In genomic region chr4:113113151-113113550, GRCh38 we compare ENCODE assay signal across 13 cellular contexts.
DNase-seq lines count a peak whose midpoint lies in the region; ATAC-seq and TF ChIP-seq lines count a peak whose summit lies in the region.
"Had no signal": no experiment of that assay in that cellular context is flagged by ENCODE, and none has a peak within 500 bp of the region (broad histone marks: within the 10 kb centered on the region; RNA-seq: fewer than 3 reads in every experiment).

No MANE protein-coding gene starts in this region.

- DNase-seq in NCI-H510A treated with DMSO at 0.1 percent for 48 hours (lab: John Stamatoyannopoulos, UW) = peak; percentile 27
- DNase-seq in NCI-H510A (lab: John Stamatoyannopoulos, UW) = no peak
- peak; percentile 11 for DNase-seq in WERI-Rb-1
- no peak for DNase-seq in nephron progenitor cell
- no peak for DNase-seq in type B pancreatic cell (ENCODE audit: extremely low spot score, unreplicated experiment)
- no peak for DNase-seq in stimulated activated CD4-positive, alpha-beta T cell treated with anti-CD3 and anti-CD28 coated beads, Interleukin-4, amount 100 ng/mL, for 4 hours
- DNase-seq: 8988T; CD4-positive, CD25-positive, alpha-beta regulatory T cell; HCEC 1CT; HFFc6 had no signal

- ATAC-seq in HG03280 (IDR thresholded peaks at IDR 0.05; ENCODE audit: unreplicated experiment) = no peak

- no peaks in the 10 kb centered on the region for H3K27me3 ChIP-seq in WERI-Rb-1 (ENCODE audit: insufficient read depth, low read depth, severe bottlenecking)
- H3K27me3 ChIP-seq: BLaER1 treated with 17β-estradiol and CSF1 and Interleukin-3, amounts not matched to agents 10 nM and 100 nM had no signal

- no peaks in the 10 kb centered on the region for H3K36me3 ChIP-seq in WERI-Rb-1
- H3K36me3 ChIP-seq: BLaER1 treated with 17β-estradiol and CSF1 and Interleukin-3, amounts not matched to agents 10 nM and 100 nM had no signal

- H3K4me3 Mint-ChIP-seq in nephron progenitor cell = peak overlapping the region; percentile 44
- no peak overlapping the region for H3K4me3 Mint-ChIP-seq in type B pancreatic cell
- H3K4me3 Mint-ChIP-seq: CD4-positive, CD25-positive, alpha-beta regulatory T cell; HFFc6 had no signal

- H3K4me1 Mint-ChIP-seq in nephron progenitor cell = peaks cover 90% of the 10 kb centered on the region
- H3K4me1 Mint-ChIP-seq in type B pancreatic cell (ENCODE audit: unreplicated experiment) = peaks cover 25% of the 10 kb centered on the region
- H3K4me1 Mint-ChIP-seq: CD4-positive, CD25-positive, alpha-beta regulatory T cell had no signal

- no peak overlapping the region for H3K27ac ChIP-seq in WERI-Rb-1
- H3K27ac ChIP-seq: BLaER1 treated with 17β-estradiol and CSF1 and Interleukin-3, amounts not matched to agents 10 nM and 100 nM; HL-60 had no signal

- TF ChIP-seq CTCF in WERI-Rb-1 (IDR thresholded peaks at IDR 0.05; ENCODE audit: low read depth, low read length) (no peak), nephron progenitor cell (IDR thresholded peaks at IDR 0.05) (no peak), type B pancreatic cell (conservative IDR thresholded peaks at IDR 0.05) (no peak)

- H3K36me3 Mint-ChIP-seq in nephron progenitor cell (ENCODE audit: low read depth) (no peaks in the 10 kb centered on the region), type B pancreatic cell (no peaks in the 10 kb centered on the region)
- H3K36me3 Mint-ChIP-seq: CD4-positive, CD25-positive, alpha-beta regulatory T cell had no signal

- H3K9me3 ChIP-seq in WERI-Rb-1 (ENCODE audit: severe bottlenecking) = no peaks in the 10 kb centered on the region
- H3K9me3 ChIP-seq: BLaER1 treated with 17β-estradiol and CSF1 and Interleukin-3, amounts not matched to agents 10 nM and 100 nM had no signal

- H3K27ac Mint-ChIP-seq in nephron progenitor cell = peak overlapping the region; percentile 52
- no peak overlapping the region for H3K27ac Mint-ChIP-seq in type B pancreatic cell
- H3K27ac Mint-ChIP-seq: CD4-positive, CD25-positive, alpha-beta regulatory T cell; HFFc6 had no signal

- no peaks in the 10 kb centered on the region for H3K27me3 Mint-ChIP-seq in nephron progenitor cell (ENCODE audit: low read depth, poor library complexity)
- peaks cover 3% of the 10 kb centered on the region for H3K27me3 Mint-ChIP-seq in type B pancreatic cell

- no peaks in the 10 kb centered on the region for H3K9me3 Mint-ChIP-seq in nephron progenitor cell
- no peaks in the 10 kb centered on the region for H3K9me3 Mint-ChIP-seq in type B pancreatic cell
- H3K9me3 Mint-ChIP-seq: HFFc6 had no signal

- no peak overlapping the region for H3K4me3 ChIP-seq in WERI-Rb-1 (ENCODE audit: low read depth, low read length)
- H3K4me3 ChIP-seq: BLaER1 treated with 17β-estradiol and CSF1 and Interleukin-3, amounts not matched to agents 10 nM and 100 nM had no signal

Comparison
In these comparisons a context has a peak if more than half of its experiments do, and no peak if none do; other contexts are left out.
1. DNase-seq: peak in NCI-H510A treated with DMSO at 0.1 percent for 48 hours (single experiment) and WERI-Rb-1 (single experiment); none in NCI-H510A (single experiment), nephron progenitor cell (single experiment), type B pancreatic cell (single experiment) and stimulated activated CD4-positive, alpha-beta T cell treated with anti-CD3 and anti-CD28 coated beads, Interleukin-4, amount 100 ng/mL, for 4 hours (0 of 2).